ENCODE assay signal across 8 cellular contexts in genomic region chr7:64183126-64183742, GRCh38. TPM values are rescaled to one million over a fixed set of nuclear protein-coding genes. Genes with fewer than 3 reads are reported as not detected.
DNase-seq lines count a peak whose midpoint lies in the region; ATAC-seq and TF ChIP-seq lines count a peak whose summit lies in the region.

No MANE protein-coding gene starts in this region.

- no peak overlapping the region for H3K27ac ChIP-seq in foreskin keratinocyte

- ATAC-seq in foreskin keratinocyte (no peak), HG03097 (IDR thresholded peaks at IDR 0.05; ENCODE audit: low FRiP score, unreplicated experiment) (no peak), GM21576 (IDR thresholded peaks at IDR 0.05; ENCODE audit: unreplicated experiment) (no peak), HG03159 (IDR thresholded peaks at IDR 0.05; ENCODE audit: unreplicated experiment) (no peak)

- no peaks in the 10 kb centered on the region for H3K27me3 ChIP-seq in foreskin keratinocyte

- peak; percentile 44 for TF ChIP-seq CTCF in foreskin keratinocyte (conservative IDR thresholded peaks at IDR 0.05)

- no peaks in the 10 kb centered on the region for H3K4me1 ChIP-seq in foreskin keratinocyte

- DNase-seq in DMS 273 (lab: John Stamatoyannopoulos, UW; ENCODE audit: unreplicated experiment) (peak; percentile 75), DMS 273 treated with DMSO at 0.1 percent for 48 hours (lab: John Stamatoyannopoulos, UW) (no peak), foreskin keratinocyte (no peak)
- peak; percentile 84 for DNase-seq in activated CD8-positive, alpha-beta memory T cell treated with anti-CD3 and anti-CD28 coated beads, Interleukin-2, amount 50 U/mL, for 48 hours
- peak; percentile 18 for DNase-seq in stimulated activated CD8-positive, alpha-beta memory T cell treated with anti-CD3 and anti-CD28 coated beads, Interleukin-7, amount 100 ng/mL, for 24 hours (ENCODE audit: low read depth)

RNA-seq across cellular contexts. Expression of gene ZNF735, which starts 23.8 kb away (rescaled TPM):
- total RNA-seq in foreskin keratinocyte: not detected in 2 replicates
- polyA plus RNA-seq in foreskin keratinocyte: not detected in 2 replicates

RNA-seq across cellular contexts. Expression of gene ZNF679, which starts 45.0 kb away (rescaled TPM):
- not detected in 2 replicates for total RNA-seq in foreskin keratinocyte
- not detected in 2 replicates for polyA plus RNA-seq in foreskin keratinocyte

Comparison
In these comparisons a context has a peak if more than half of its experiments do, and no peak if none do; other contexts are left out.
1. DNase-seq: peak in DMS 273 (single experiment), activated CD8-positive, alpha-beta memory T cell treated with anti-CD3 and anti-CD28 coated beads, Interleukin-2, amount 50 U/mL, for 48 hours (single experiment) and stimulated activated CD8-positive, alpha-beta memory T cell treated with anti-CD3 and anti-CD28 coated beads, Interleukin-7, amount 100 ng/mL, for 24 hours (single experiment); none in DMS 273 treated with DMSO at 0.1 percent for 48 hours (single experiment) and foreskin keratinocyte (0 of 2).